Comparison of ENCODE assay signal across 15 cellular contexts in genomic region chr10:69232736-69233135, GRCh38. TPM values are rescaled to one million over a fixed set of nuclear protein-coding genes. Genes with fewer than 3 reads are reported as not detected.
A peak's percentile ranks its signal among the peaks of the same experiment; 100 is the strongest.
DNase-seq lines count a peak whose midpoint lies in the region; ATAC-seq and TF ChIP-seq lines count a peak whose summit lies in the region.
"Had no signal": no experiment of that assay in that cellular context is flagged by ENCODE, and none has a peak within 500 bp of the region (broad histone marks: within the 10 kb centered on the region; RNA-seq: fewer than 3 reads in every experiment).

No MANE protein-coding gene starts in this region.

- no peak overlapping the region for H4K12ac ChIP-seq in trophoblast cell (ENCODE audit: low read depth, low read length)

- H3K27ac ChIP-seq in trophoblast cell (ENCODE audit: low read depth, low read length) (no peak overlapping the region), brain microvascular endothelial cell (no peak overlapping the region)
- H3K27ac ChIP-seq: thoracic aorta had no signal

- no peak overlapping the region for H2AK5ac ChIP-seq in trophoblast cell (ENCODE audit: low read length)

- no peak overlapping the region for H2AFZ ChIP-seq in trophoblast cell (ENCODE audit: insufficient read depth, low read length, poor library complexity)

- no peak overlapping the region for H4K8ac ChIP-seq in trophoblast cell (ENCODE audit: low read depth, low read length)

- no peak overlapping the region for H2BK5ac ChIP-seq in trophoblast cell (ENCODE audit: low read depth, low read length, poor library complexity)

- in situ Hi-C loops in brain microvascular endothelial cell (cut with HindIII; ENCODE audit: low pct_ligation_motif_present, low sequenced_read_pairs), result loop anchor here (25.0 kb wide), 1 partner anchor 155 kb away; no protein-coding TSS in a partner anchor

- H3K9me3 ChIP-seq in trophoblast cell (ENCODE audit: insufficient read depth, low read depth, low read length), result no peaks in the 10 kb centered on the region
- H3K9me3 ChIP-seq: SK-N-SH, thoracic aorta had no signal

- no peak overlapping the region for H3K23ac ChIP-seq in trophoblast cell (ENCODE audit: low read length)

- no peaks in the 10 kb centered on the region for H3K79me2 ChIP-seq in trophoblast cell (ENCODE audit: control insufficient read depth, insufficient read depth, low read length, poor library complexity)

- H3K9ac ChIP-seq in trophoblast cell (ENCODE audit: low read length), result no peak overlapping the region
- H3K9ac ChIP-seq: SK-N-SH had no signal

- H3K36me3 ChIP-seq in trophoblast cell (ENCODE audit: control insufficient read depth in 1 of 2, insufficient read depth in 2 of 2, low read length in 2 of 2) (no peaks in the 10 kb centered on the region), brain microvascular endothelial cell (replicated peaks) (no peaks in the 10 kb centered on the region)
- H3K36me3 ChIP-seq: thoracic aorta had no signal

- H3K27me3 ChIP-seq in trophoblast cell (ENCODE audit: insufficient read depth, low read length) (no peaks in the 10 kb centered on the region), brain microvascular endothelial cell (replicated peaks) (no peaks in the 10 kb centered on the region)

- H3K4me3 ChIP-seq in trophoblast cell (ENCODE audit: low read depth, low read length) (no peak overlapping the region), brain microvascular endothelial cell (ENCODE audit: low read depth, low read length) (no peak overlapping the region)
- H3K4me3 ChIP-seq: GM12878, thoracic aorta had no signal

- peaks cover 39% of the 10 kb centered on the region for H3K4me1 Mint-ChIP-seq in activated T-cell treated with anti-CD3 and anti-CD28 coated beads, Interleukin-2, amount 50 U/mL, for 24 hours (ENCODE audit: low read depth)
- peaks cover 47% of the 10 kb centered on the region for H3K4me1 Mint-ChIP-seq in central memory CD8-positive, alpha-beta T cell

- no peak for TF ChIP-seq CTCF in brain microvascular endothelial cell (IDR thresholded peaks at IDR 0.05; ENCODE audit: low read depth, low read length, missing control alignments)

- no peak overlapping the region for H3K14ac ChIP-seq in trophoblast cell (ENCODE audit: low read length)

- no peaks in the 10 kb centered on the region for H3K9me3 Mint-ChIP-seq in activated T-cell treated with anti-CD3 and anti-CD28 coated beads, Interleukin-2, amount 50 U/mL, for 24 hours
- no peaks in the 10 kb centered on the region for H3K9me3 Mint-ChIP-seq in central memory CD8-positive, alpha-beta T cell
- H3K9me3 Mint-ChIP-seq: memory B cell had no signal

- H2BK12ac ChIP-seq in trophoblast cell (ENCODE audit: low read length), result peak overlapping the region; percentile 29

- peak overlapping the region; percentile 41 for H4K91ac ChIP-seq in trophoblast cell (ENCODE audit: low read depth, low read length)

- no peak overlapping the region for H3K4me3 Mint-ChIP-seq in activated T-cell treated with anti-CD3 and anti-CD28 coated beads, Interleukin-2, amount 50 U/mL, for 24 hours
- H3K4me3 Mint-ChIP-seq in central memory CD8-positive, alpha-beta T cell, result peak overlapping the region; percentile 30
- H3K4me3 Mint-ChIP-seq: memory B cell had no signal

- H3K18ac ChIP-seq in trophoblast cell (ENCODE audit: low read length), result no peak overlapping the region

- H3K4ac ChIP-seq in trophoblast cell (ENCODE audit: low read depth, low read length), result no peak overlapping the region

- H3K36me3 Mint-ChIP-seq in activated T-cell treated with anti-CD3 and anti-CD28 coated beads, Interleukin-2, amount 50 U/mL, for 24 hours (ENCODE audit: low read depth), result no peaks in the 10 kb centered on the region
- H3K36me3 Mint-ChIP-seq in central memory CD8-positive, alpha-beta T cell (ENCODE audit: insufficient read depth), result peaks cover 3% of the 10 kb centered on the region
- H3K36me3 Mint-ChIP-seq: memory B cell had no signal

- H3K4me1 ChIP-seq in trophoblast cell (ENCODE audit: control insufficient read depth in 1 of 2, insufficient read depth in 2 of 2, low read length in 2 of 2), result peaks cover 11 to 20% of the 10 kb centered on the region in 2 experiments

- no peak overlapping the region for H2BK120ac ChIP-seq in trophoblast cell (ENCODE audit: insufficient read depth, low read length, poor library complexity)

- H3K79me1 ChIP-seq in trophoblast cell (ENCODE audit: low read length), result peaks cover 7% of the 10 kb centered on the region

- H3K27ac Mint-ChIP-seq in activated T-cell treated with anti-CD3 and anti-CD28 coated beads, Interleukin-2, amount 50 U/mL, for 24 hours, result no peak overlapping the region
- peak overlapping the region; percentile 61 for H3K27ac Mint-ChIP-seq in central memory CD8-positive, alpha-beta T cell (ENCODE audit: low read depth)

- H3K4me2 ChIP-seq in trophoblast cell (ENCODE audit: low read length), result no peak overlapping the region
- H3K4me2 ChIP-seq: SK-N-SH had no signal

- DNase-seq in activated T-cell treated with anti-CD3 and anti-CD28 coated beads, Interleukin-2, amount 50 U/mL, for 1 hour, result peak; percentile 43
- no peak for DNase-seq in activated T-cell treated with anti-CD3 and anti-CD28 coated beads, Interleukin-2, amount 50 U/mL, for 24 hours
- DNase-seq in T-helper 1 cell (peak in 3 of 5 donors; percentile 24 to 38 (median 30)), trophoblast cell (no peak), Kasumi-1 (lab: John Stamatoyannopoulos, UW) (no peak), brain microvascular endothelial cell (no peak), islet precursor cell (no peak)
- DNase-seq in central memory CD8-positive, alpha-beta T cell (ENCODE audit: low spot score in 2 of 2), result no peak
- DNase-seq: DMS79 treated with DMSO at 0.1 percent for 48 hours, NCI-H146, NCI-H82, SK-N-SH had no signal

- no peaks in the 10 kb centered on the region for H3K27me3 Mint-ChIP-seq in activated T-cell treated with anti-CD3 and anti-CD28 coated beads, Interleukin-2, amount 50 U/mL, for 24 hours
- H3K27me3 Mint-ChIP-seq in central memory CD8-positive, alpha-beta T cell, result no peaks in the 10 kb centered on the region
- H3K27me3 Mint-ChIP-seq: memory B cell had no signal

- no CpG with 5 or more reads among the region's 13 CpGs for whole genome bisulfite sequencing in trophoblast cell (ENCODE audit: extremely low coverage, insufficient coverage, insufficient read length)

- no peak for ATAC-seq in central memory CD8-positive, alpha-beta T cell (replicated peaks; ENCODE audit: extremely low read depth, poor library complexity, severe bottlenecking)
- ATAC-seq: GM12878 had no signal

RNA-seq across cellular contexts. Expression of gene HKDC1, which starts 12.6 kb away (rescaled TPM):
- 2.5 and 2.8 TPM in 2 replicates for polyA plus RNA-seq in trophoblast cell (2013)

RNA-seq across cellular contexts. Expression of gene HK1, which starts 45.6 kb away (rescaled TPM):
- 116 and 118 TPM in 2 replicates for polyA plus RNA-seq in trophoblast cell (2013)

RNA-seq across cellular contexts. Expression of gene SUPV3L1, which starts 52.7 kb away (rescaled TPM):
- polyA plus RNA-seq in trophoblast cell (2013), result 38.2 and 39.4 TPM in 2 replicates

Comparison
In these comparisons a context has a peak if more than half of its experiments do, and no peak if none do; other contexts are left out.
1. DNase-seq: peak in activated T-cell treated with anti-CD3 and anti-CD28 coated beads, Interleukin-2, amount 50 U/mL, for 1 hour (single experiment) and T-helper 1 cell (3 of 5); none in activated T-cell treated with anti-CD3 and anti-CD28 coated beads, Interleukin-2, amount 50 U/mL, for 24 hours (single experiment), central memory CD8-positive, alpha-beta T cell (0 of 2), trophoblast cell (0 of 2), Kasumi-1 (0 of 2), brain microvascular endothelial cell (single experiment) and islet precursor cell (single experiment).